ENCODE assay signal across 10 cellular contexts in the genomic region with DNA sequence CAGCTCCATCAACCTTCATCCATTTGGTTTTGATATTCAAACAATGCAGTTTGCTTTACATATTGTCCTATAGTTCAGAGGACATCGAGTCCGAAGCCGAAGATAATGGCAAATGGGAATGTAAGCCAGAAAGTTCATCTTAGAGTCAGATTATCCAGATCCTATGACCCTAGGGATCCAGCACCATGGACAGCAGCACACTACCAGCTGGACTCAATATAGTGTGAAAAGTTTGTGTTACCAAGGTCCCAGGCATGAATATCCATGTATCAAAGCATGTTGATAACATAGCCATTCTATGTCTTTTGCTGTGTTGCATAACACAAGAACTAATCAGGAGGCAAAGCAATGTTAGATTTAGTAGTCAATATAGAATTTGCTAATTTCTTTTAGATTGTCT. TPM values are rescaled to one million over a fixed set of nuclear protein-coding genes. Genes with fewer than 3 reads are reported as not detected.
DNase-seq lines count a peak whose midpoint lies in the region; ATAC-seq, FAIRE-seq and TF ChIP-seq lines count a peak whose summit lies in the region.
"Had no signal": no experiment of that assay in that cellular context is flagged by ENCODE, and none has a peak within 500 bp of the region (broad histone marks: within the 10 kb centered on the region; RNA-seq: fewer than 3 reads in every experiment).

No MANE protein-coding gene starts in this region.

- no peak overlapping the region for H2BK20ac ChIP-seq in H1 (ENCODE audit: low read length)

- H3K56ac ChIP-seq in H1 (replicated peaks; ENCODE audit: insufficient read length, low read depth, low read length), result no peak overlapping the region

- H3K4me3 ChIP-seq in H1 (ENCODE audit: extremely low read depth in 1 of 4, insufficient read depth in 2 of 4, low read depth in 3 of 4, low read length in 4 of 4), result no peak overlapping the region

- H3K4me2 ChIP-seq in H1 (ENCODE audit: insufficient read depth in 1 of 2, low read depth in 2 of 2, low read length in 2 of 2), result no peak overlapping the region

- TF ChIP-seq POLR2A in H1 (IDR thresholded peaks at IDR 0.05; ENCODE audit: control extremely low read depth in 1 of 2, low read depth in 2 of 2, low read length in 2 of 2) (no peak), H54 (IDR thresholded peaks at IDR 0.05; ENCODE audit: low read depth, low read length) (no peak)

- no peak overlapping the region for H4K91ac ChIP-seq in H1 (replicated peaks; ENCODE audit: insufficient read length, low read length)

- peak; percentile 90 for FAIRE-seq in H1 (lab: Jason Lieb, UNC)
- FAIRE-seq in H54 (lab: Jason Lieb, UNC), result no peak

- no peaks in the 10 kb centered on the region for H3K79me1 ChIP-seq in H1 (ENCODE audit: low read depth, low read length)

- no peak overlapping the region for H2AFZ ChIP-seq in H1 (ENCODE audit: low read length)

- TF ChIP-seq RAD21 in H1 (IDR thresholded peaks at IDR 0.05 in 1 of 2, conservative IDR thresholded peaks at IDR 0.05 in 1 of 2; ENCODE audit: low read depth in 2 of 2, low read length in 2 of 2), result no peak

- no peak overlapping the region for H4K5ac ChIP-seq in H1 (ENCODE audit: insufficient read length, low read depth, low read length)

- H3K14ac ChIP-seq in H1 (ENCODE audit: insufficient read length), result no peak overlapping the region

- H3K27me3 ChIP-seq in H1 (replicated peaks in 1 of 4; ENCODE audit: control insufficient read depth in 3 of 4, extremely low read depth in 1 of 4, insufficient read depth in 3 of 4, low read length in 3 of 4), result no peaks in the 10 kb centered on the region

- H2BK15ac ChIP-seq in H1 (ENCODE audit: low read length), result no peak overlapping the region

- CTCF ChIA-PET in H1 (lab: Charles Lee; ENCODE audit: partially characterized antibody), result no interaction called here

- TF ChIP-seq EP300 in H1 (IDR thresholded peaks at IDR 0.05; ENCODE audit: borderline replicate concordance in 1 of 2, low read depth in 2 of 2, low read length in 2 of 2), result no peak

- H3K36me3 ChIP-seq in H1 (ENCODE audit: control insufficient read depth in 2 of 4, insufficient read depth in 4 of 4, low read length in 3 of 4), result no peaks in the 10 kb centered on the region
- H3K36me3 ChIP-seq: neutrophil had no signal

- H3K23ac ChIP-seq in H1 (ENCODE audit: insufficient read length), result no peak overlapping the region

- H3K4ac ChIP-seq in H1 (replicated peaks; ENCODE audit: insufficient read length, low read depth, low read length), result no peak overlapping the region

- peak; percentile 58 for DNase-seq in activated CD8-positive, alpha-beta memory T cell treated with anti-CD3 and anti-CD28 coated beads, Interleukin-2, amount 50 U/mL, for 48 hours
- no peak for DNase-seq in activated CD8-positive, alpha-beta memory T cell treated with anti-CD3 and anti-CD28 coated beads for 24 hours
- DNase-seq in OCI-M1 (lab: John Stamatoyannopoulos, UW) (peak; percentile 31), H1 (ENCODE audit: low read depth in 1 of 2, low spot score in 2 of 2) (no peak), sciatic nerve (ENCODE audit: low spot score) (peak; percentile 68), H54 (ENCODE audit: insufficient read length, low spot score) (no peak)

- H3K9me3 ChIP-seq in H1 (ENCODE audit: insufficient read depth in 2 of 2, low read depth in 1 of 2, low read length in 1 of 2), result no peaks in the 10 kb centered on the region
- H3K9me3 ChIP-seq: neutrophil had no signal

- no peak for TF ChIP-seq CTCF in H1 (IDR thresholded peaks at IDR 0.05; ENCODE audit: control extremely low read depth in 1 of 3, insufficient read depth in 1 of 3, low read depth in 1 of 3, low read length in 3 of 3)

- H3K23me2 ChIP-seq in H1 (ENCODE audit: low read depth, low read length), result no peaks in the 10 kb centered on the region

- H3K27ac ChIP-seq in H1 (ENCODE audit: low read depth, low read length), result no peak overlapping the region
- H3K27ac ChIP-seq: neutrophil had no signal

- intact Hi-C loops in sciatic nerve (cut with DNase I), result no loop called here

- H2AK5ac ChIP-seq in H1 (ENCODE audit: low read depth, low read length), result no peak overlapping the region

- no peaks in the 10 kb centered on the region for H3K79me2 ChIP-seq in H1 (ENCODE audit: control insufficient read depth in 1 of 2, insufficient read depth in 2 of 2, low read length in 2 of 2)

- peaks cover 0 to 3% (median 0%) of the 10 kb centered on the region in 4 experiments; a peak in 1 of 7 replicates for H3K4me1 ChIP-seq in H1 (replicated peaks in 1 of 4; ENCODE audit: control insufficient read depth in 3 of 4, insufficient read depth in 4 of 4, low read length in 3 of 4)

- ATAC-seq in sciatic nerve (no peak), GM21723 (IDR thresholded peaks at IDR 0.05; ENCODE audit: unreplicated experiment) (no peak), GM21619 (IDR thresholded peaks at IDR 0.05; ENCODE audit: unreplicated experiment) (no peak)

- POLR2A ChIA-PET in H1 (lab: Charles Lee; ENCODE audit: partially characterized antibody), result no interaction called here

- WGBS in H1 (ENCODE audit: extremely low coverage in 1 of 2, insufficient coverage in 1 of 2, insufficient read length in 1 of 2, insufficient replicate concordance in 2 of 2, low coverage in 1 of 2, low lambda C conversion rate in 2 of 2, missing lambda C conversion rate in 1 of 2), 2 experiments, result 74% methylated on average over 3 of the region's 3 CpGs; no CpG with 5 or more reads in 1 of the 2 experiments

- no peak overlapping the region for H4K8ac ChIP-seq in H1 (ENCODE audit: extremely low read depth, insufficient read depth, low read length)

- no peak overlapping the region for H3K9ac ChIP-seq in H1 (replicated peaks in 1 of 4; ENCODE audit: extremely low read depth in 1 of 4, low read depth in 3 of 4, low read length in 3 of 4)

- H3K18ac ChIP-seq in H1 (ENCODE audit: extremely low read depth, low read length), result no peak overlapping the region

- H4K20me1 ChIP-seq in H1 (replicated peaks in 1 of 2; ENCODE audit: control insufficient read depth in 1 of 2, insufficient read depth in 2 of 2, low read length in 2 of 2), result peaks cover 0 to 2% of the 10 kb centered on the region in 2 experiments

- no peak overlapping the region for H2BK120ac ChIP-seq in H1 (replicated peaks; ENCODE audit: low read depth, low read length)

- no peak overlapping the region for H2BK5ac ChIP-seq in H1 (ENCODE audit: low read depth, low read length)

- H2BK12ac ChIP-seq in H1 (ENCODE audit: low read depth, low read length), result no peak overlapping the region

TF ChIP-seq in H1, 55 proteins besides CTCF, POLR2A, EP300 and RAD21:
- TF ChIP-seq KDM4A (IDR thresholded peaks at IDR 0.05; ENCODE audit: low read depth, low read length, severe bottlenecking) (no peak), SIN3A (conservative IDR thresholded peaks at IDR 0.05 in 1 of 2, IDR thresholded peaks at IDR 0.05 in 1 of 2; ENCODE audit: low read depth in 1 of 2, low read length in 2 of 2) (peak; percentile 94 to 95; a peak in 3 of 4 replicates), SAP30 (IDR thresholded peaks at IDR 0.05; ENCODE audit: insufficient read depth, insufficient replicate concordance, low read length) (peak; percentile 87)

RNA-seq across cellular contexts. Expression of a gene that starts 46.3 kb away (rescaled TPM):
- 4.1 and 6.1 TPM in 2 replicates for total RNA-seq in H1 (2021; fragmentation: NEBNext Ultra II Directional; extraction: Animal tissue kit (Norgen Biotek cat#: 25700))
- polyA plus RNA-seq in H1 (2011; rRNA removed), result 3.1 and 6.5 TPM in 2 replicates
- 3.8 TPM for polyA plus RNA-seq in H1 (2011; cell fraction: cytosol; rRNA removed)
- 11.6 TPM for polyA plus RNA-seq in H1 (2011; cell fraction: nucleus; rRNA removed)
- 2.4 to 4.4 TPM (median 3.7 TPM) in 4 replicates for polyA plus RNA-seq in H1 (2012, experiment 1 of 2)
- polyA plus RNA-seq in H1 (2012, experiment 2 of 2), result 1.5 TPM
- polyA plus RNA-seq in H1 (2013, experiment 1 of 2), result 3.5 TPM
- polyA plus RNA-seq in H1 (2013, experiment 2 of 2), result 3.2 TPM
- polyA minus RNA-seq in H1 (2011; rRNA and poly(A)+ RNA removed), result 10.8 and 11.0 TPM in 2 replicates
- polyA minus RNA-seq in H1 (2011; cell fraction: cytosol; rRNA and poly(A)+ RNA removed), result 3.7 TPM
- polyA minus RNA-seq in H1 (2011; cell fraction: nucleus; rRNA and poly(A)+ RNA removed), result 18.8 TPM
- total RNA-seq in sciatic nerve, result not detected
- polyA plus RNA-seq: BJ had no signal

Comparison
In these comparisons a context has a peak if more than half of its experiments do, and no peak if none do; other contexts are left out.
1. DNase-seq: peak in activated CD8-positive, alpha-beta memory T cell treated with anti-CD3 and anti-CD28 coated beads, Interleukin-2, amount 50 U/mL, for 48 hours (single experiment), OCI-M1 (single experiment) and sciatic nerve (single experiment); none in activated CD8-positive, alpha-beta memory T cell treated with anti-CD3 and anti-CD28 coated beads for 24 hours (single experiment), H1 (0 of 2) and H54 (single experiment).